ENCODE assay signal across 12 cellular contexts in genomic region chr6:12595161-12595792, GRCh38.
DNase-seq lines count a peak whose midpoint lies in the region; ATAC-seq, FAIRE-seq and TF ChIP-seq lines count a peak whose summit lies in the region.
"Had no signal": no experiment of that assay in that cellular context is flagged by ENCODE, and none has a peak within 500 bp of the region (broad histone marks: within the 10 kb centered on the region; RNA-seq: fewer than 3 reads in every experiment).

No MANE protein-coding gene starts in this region.

- no peak overlapping the region for H3K4me3 ChIP-seq in mammary epithelial cell (replicated peaks in 1 of 3; ENCODE audit: insufficient read depth in 1 of 3, low read depth in 2 of 3, low read length in 3 of 3)
- no peak overlapping the region for H3K4me3 ChIP-seq in upper lobe of right lung

- BruUV-seq in mammary epithelial cell (replicated peaks; lab: Mats Ljungman, UMichigan) (no TSS peak), MCF 10A (replicated peaks; lab: Mats Ljungman, UMichigan) (no TSS peak)

- no peaks in the 10 kb centered on the region for H3K27me3 Mint-ChIP-seq in MCF 10A (ENCODE audit: insufficient read depth, unreplicated experiment)

- peak; percentile 93 for FAIRE-seq in TTC549 (lab: Jason Lieb, UNC)
- FAIRE-seq: A204.1, RCC 7860 had no signal

- ATAC-seq in HG03175 (IDR thresholded peaks at IDR 0.05; ENCODE audit: unreplicated experiment) (peak; percentile 61), upper lobe of right lung (peak; percentile 6)
- ATAC-seq: HCT116 had no signal

- H3K9me3 ChIP-seq in mammary epithelial cell (replicated peaks; ENCODE audit: insufficient read depth, low read length): no peaks in the 10 kb centered on the region
- no peaks in the 10 kb centered on the region for H3K9me3 ChIP-seq in upper lobe of right lung

- H3K4me3 Mint-ChIP-seq in MCF 10A (ENCODE audit: unreplicated experiment): no peak overlapping the region
- H3K4me3 Mint-ChIP-seq: activated naive CD8-positive, alpha-beta T cell had no signal

- no peaks in the 10 kb centered on the region for H3K36me3 Mint-ChIP-seq in MCF 10A (ENCODE audit: insufficient read depth, unreplicated experiment)
- H3K36me3 Mint-ChIP-seq: activated naive CD8-positive, alpha-beta T cell had no signal

- no peaks in the 10 kb centered on the region for H3K79me2 ChIP-seq in mammary epithelial cell (ENCODE audit: insufficient read depth, low read length)

- DNase-seq in mammary epithelial cell: peak; percentile 44
- no peak for DNase-seq in MCF 10A (ENCODE audit: unreplicated experiment)
- no peak for DNase-seq in upper lobe of right lung
- DNase-seq in activated CD8-positive, alpha-beta memory T cell treated with anti-CD3 and anti-CD28 coated beads, Interleukin-2, amount 50 U/mL, for 4 hours: no peak
- no peak for DNase-seq in HPDE6-E6E7 (ENCODE audit: extremely low spot score)
- no peak for DNase-seq in retina

- H3K36me3 ChIP-seq in mammary epithelial cell (ENCODE audit: insufficient read depth, low read length) (no peaks in the 10 kb centered on the region), upper lobe of right lung (no peaks in the 10 kb centered on the region)

- H3K4me1 ChIP-seq in mammary epithelial cell (ENCODE audit: insufficient read depth, low read length) (peaks cover 23% of the 10 kb centered on the region), upper lobe of right lung (peaks cover 25% of the 10 kb centered on the region)

- H3K9me3 Mint-ChIP-seq in MCF 10A (ENCODE audit: unreplicated experiment): no peaks in the 10 kb centered on the region

- POLR2A ChIA-PET in MCF 10A (lab: Yijun Ruan, JAX): interaction anchor here (0.5 to 4.0 kb wide), 12 partner anchors 15 to 1013 kb away, joined by 3 to 22 read pairs (median 3); partner anchors contain the start of gene EDN1

- 74% methylated on average over 9 of the region's 9 CpGs for WGBS in mammary epithelial cell (ENCODE audit: low coverage, missing lambda C conversion rate)

- no peaks in the 10 kb centered on the region for H3K27me3 ChIP-seq in mammary epithelial cell (ENCODE audit: insufficient read depth, low read length)
- H3K27me3 ChIP-seq in upper lobe of right lung: no peaks in the 10 kb centered on the region

- H2AFZ ChIP-seq in mammary epithelial cell (ENCODE audit: low read depth, low read length): no peak overlapping the region

- H3K9ac ChIP-seq in mammary epithelial cell (ENCODE audit: insufficient read depth, low read length): no peak overlapping the region

- in situ Hi-C loops in mammary epithelial cell (cut with MboI; ENCODE audit: low sequenced_read_pairs in 2 of 2): loop anchor here (5.0 to 25.0 kb wide), 3 partner anchors 183 to 303 kb away; partner anchors contain the start of gene EDN1 (in 1 of the 2)

- H3K27ac ChIP-seq in mammary epithelial cell (ENCODE audit: insufficient read depth, low read depth, low read length) (no peak overlapping the region), upper lobe of right lung (no peak overlapping the region)

- H3K27ac Mint-ChIP-seq in MCF 10A (ENCODE audit: low read depth, unreplicated experiment): no peak overlapping the region
- H3K27ac Mint-ChIP-seq: activated naive CD8-positive, alpha-beta T cell had no signal

- H4K20me1 ChIP-seq in mammary epithelial cell (ENCODE audit: insufficient read depth, low read length): no peaks in the 10 kb centered on the region

- dilution Hi-C loops in mammary epithelial cell (cut with HindIII; ENCODE audit: low sequenced_read_pairs): no loop called here

- no peak for TF ChIP-seq CTCF in mammary epithelial cell (conservative IDR thresholded peaks at IDR 0.05 in 1 of 2, IDR thresholded peaks at IDR 0.05 in 1 of 2; ENCODE audit: extremely low read depth in 1 of 2, insufficient read depth in 1 of 2, low read depth in 1 of 2, low read length in 2 of 2)
- no peak for TF ChIP-seq CTCF in MCF 10A (IDR thresholded peaks at IDR 0.05; ENCODE audit: unreplicated experiment)
- TF ChIP-seq CTCF in upper lobe of right lung (IDR thresholded peaks at IDR 0.05): no peak

- peak overlapping the region; percentile 11 for H3K4me2 ChIP-seq in mammary epithelial cell (ENCODE audit: insufficient read depth, low read depth, low read length)

- intact Hi-C loops in mammary epithelial cell (cut with micrococcal nuclease) (no loop called here), MCF 10A (cut with micrococcal nuclease) (no loop called here), upper lobe of right lung (cut with DNase I) (no loop called here)

- CTCF ChIA-PET in mammary epithelial cell (lab: Charles Lee; ENCODE audit: low non-redundant PET): no interaction called here
- CTCF ChIA-PET in MCF 10A (lab: Yijun Ruan, JAX): interaction anchor here (0.7 to 4.7 kb wide), 4 partner anchors 8 to 305 kb away, joined by 3 to 26 read pairs (median 4); partner anchors contain the start of gene EDN1

- H3K4me1 Mint-ChIP-seq in MCF 10A (ENCODE audit: insufficient read depth, unreplicated experiment): peaks cover 9% of the 10 kb centered on the region
